In the genomic region with DNA sequence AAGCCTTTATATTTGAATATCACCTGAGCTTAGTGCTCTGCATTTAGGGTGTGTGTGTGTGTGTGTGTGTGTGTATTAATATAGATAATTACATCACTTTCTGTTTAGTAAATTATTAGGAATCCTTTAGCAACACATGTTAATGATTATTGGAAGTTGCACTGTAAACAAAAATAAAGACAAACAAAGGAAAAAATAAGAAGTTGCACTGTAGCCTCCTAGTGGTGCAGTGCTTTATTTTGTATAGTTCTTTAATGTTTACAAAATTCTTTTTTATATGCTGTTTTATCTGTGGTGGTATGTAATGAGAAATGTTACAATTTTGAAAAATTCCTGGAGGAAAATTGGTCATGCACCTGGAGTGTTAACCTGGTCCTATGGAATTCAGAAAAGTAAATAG, we compare ENCODE assay signal across 25 cellular contexts.
A peak's percentile ranks its signal among the peaks of the same experiment; 100 is the strongest.
DNase-seq lines count a peak whose midpoint lies in the region; ATAC-seq and TF ChIP-seq lines count a peak whose summit lies in the region.
"Had no signal": no experiment of that assay in that cellular context is flagged by ENCODE, and none has a peak within 500 bp of the region (broad histone marks: within the 10 kb centered on the region; RNA-seq: fewer than 3 reads in every experiment).

No MANE protein-coding gene starts in this region.

- H2AFZ ChIP-seq in Loucy (ENCODE audit: low read length): no peak overlapping the region

- no peak for DNase-seq in GM12864 (ENCODE audit: low read depth)
- DNase-seq in fibroblast of mammary gland (ENCODE audit: low read depth): peak; percentile 6
- peak; percentile 4 for DNase-seq in renal cortical epithelial cell (ENCODE audit: low read depth)
- no peak for DNase-seq in NCI-H345 (lab: John Stamatoyannopoulos, UW)
- DNase-seq in HuH-7 (ENCODE audit: low spot score): no peak
- no peak for DNase-seq in hypothalamus (lab: John Stamatoyannopoulos, UW)
- DNase-seq: activated CD4-positive, alpha-beta T cell treated with anti-CD3 and anti-CD28 coated beads for 36 hours; activated naive CD4-positive, alpha-beta T cell treated with anti-CD3 and anti-CD28 coated beads, Interleukin-2, amount 10 ng/mL, durations not matched to agents 7 days and 5 days; activated T-cell treated with anti-CD3 and anti-CD28 coated beads, Interleukin-2, amount 50 U/mL, for 48 hours; anterior cingulate cortex; BE2C; central memory CD4-positive, alpha-beta T cell; COR-L47; DND-41; dorsolateral prefrontal cortex; KG1; NCI-H1048; NCI-H187 treated with DMSO at 0.1 percent for 48 hours; SJCRH30; stimulated activated CD4-positive, alpha-beta T cell treated with anti-CD3 and anti-CD28 coated beads, Interleukin-4, amount 100 ng/mL, for 4 hours; tibial artery had no signal

- H4K20me1 ChIP-seq in Loucy (ENCODE audit: insufficient read depth, low read length, poor library complexity, severe bottlenecking): no peaks in the 10 kb centered on the region

- H3K9me3 ChIP-seq in Loucy (ENCODE audit: insufficient read depth, low read depth, low read length): no peaks in the 10 kb centered on the region
- H3K9me3 ChIP-seq: BE2C, neutrophil, SJCRH30, tibial artery had no signal

- no peaks in the 10 kb centered on the region for H3K4me1 ChIP-seq in Loucy (ENCODE audit: insufficient read depth, low read length, poor library complexity, severe bottlenecking)
- H3K4me1 ChIP-seq: BE2C, SJCRH30 had no signal

- no peaks in the 10 kb centered on the region for H3F3A ChIP-seq in Loucy (ENCODE audit: low read depth)

- TF ChIP-seq CTCF in GM12864 (IDR thresholded peaks at IDR 0.05; ENCODE audit: low read depth, low read length, missing control alignments) (peak; percentile 1), Loucy (conservative IDR thresholded peaks at IDR 0.05; ENCODE audit: low read length) (peak; percentile 26; the same call in 1 of the 2 replicates), fibroblast of mammary gland (conservative IDR thresholded peaks at IDR 0.05; ENCODE audit: control insufficient read depth, insufficient read depth, low read depth, low read length) (peak; percentile 32)

- no peaks in the 10 kb centered on the region for H3K79me2 ChIP-seq in Loucy (ENCODE audit: insufficient read depth, low read length)

- ATAC-seq in GM21447 (IDR thresholded peaks at IDR 0.05; ENCODE audit: unreplicated experiment): no peak
- ATAC-seq: activated CD4-positive, alpha-beta T cell treated with anti-CD3 and anti-CD28 coated beads for 36 hours; Panc1 had no signal

- H3K4me3 ChIP-seq in GM12864 (ENCODE audit: low read depth, low read length): no peak overlapping the region
- H3K4me3 ChIP-seq in Loucy (ENCODE audit: low read length, poor library complexity, severe bottlenecking): no peak overlapping the region
- no peak overlapping the region for H3K4me3 ChIP-seq in fibroblast of mammary gland (ENCODE audit: control insufficient read depth, low read depth, low read length)
- H3K4me3 ChIP-seq: dorsolateral prefrontal cortex, SJCRH30, tibial artery had no signal

- H3K9me2 ChIP-seq in Loucy (replicated peaks; ENCODE audit: low read depth, low read length): no peaks in the 10 kb centered on the region

- no peak overlapping the region for H3K4me2 ChIP-seq in Loucy (ENCODE audit: low read depth, low read length, poor library complexity, severe bottlenecking)

- no peaks in the 10 kb centered on the region for H3K27me3 ChIP-seq in Loucy (ENCODE audit: insufficient read depth, low read length, poor library complexity, severe bottlenecking)
- H3K27me3 ChIP-seq: BE2C, dorsolateral prefrontal cortex, neutrophil, SJCRH30, tibial artery had no signal

- no peak overlapping the region for H3K9ac ChIP-seq in Loucy (ENCODE audit: low read depth, low read length, poor library complexity, severe bottlenecking)

- H3K36me3 ChIP-seq in Loucy (ENCODE audit: insufficient read depth, low read length): peaks cover 53% of the 10 kb centered on the region

Comparison
In these comparisons a context has a peak if more than half of its experiments do, and no peak if none do; other contexts are left out.
1. DNase-seq: peak in fibroblast of mammary gland (single experiment) and renal cortical epithelial cell (single experiment); none in GM12864 (single experiment), NCI-H345 (single experiment), HuH-7 (single experiment) and hypothalamus (0 of 51).
2. Peak in every context shown above with its lines, with median percentiles within 50 percentile points of each other: CTCF ChIP-seq.